Comparison of ENCODE assay signal across 22 cellular contexts in the genomic region with DNA sequence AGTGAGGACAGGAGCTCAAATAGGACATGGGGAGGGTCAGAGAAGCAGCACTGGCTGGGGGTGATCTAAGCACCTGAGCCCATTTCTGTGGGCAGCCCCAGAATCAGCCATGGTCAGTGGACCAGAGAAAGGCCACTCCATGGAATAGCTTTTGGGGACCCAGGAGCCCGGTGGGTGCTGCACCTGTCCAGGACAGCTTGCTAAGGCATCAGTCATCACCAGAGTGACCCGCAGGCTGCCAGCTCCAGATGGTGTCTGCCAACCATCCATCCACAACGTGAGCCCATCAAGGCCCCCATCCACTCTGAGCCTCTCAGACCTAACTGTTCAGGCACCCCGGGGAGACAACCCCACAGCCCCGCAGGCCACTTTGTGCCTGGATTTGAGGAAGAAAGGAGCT. TPM values are rescaled to one million over a fixed set of nuclear protein-coding genes. Genes with fewer than 3 reads are reported as not detected.
DNase-seq lines count a peak whose midpoint lies in the region; ATAC-seq and TF ChIP-seq lines count a peak whose summit lies in the region.
"Had no signal": no experiment of that assay in that cellular context is flagged by ENCODE, and none has a peak within 500 bp of the region (broad histone marks: within the 10 kb centered on the region; RNA-seq: fewer than 3 reads in every experiment).

No MANE protein-coding gene starts in this region.

- H3K4me1 Mint-ChIP-seq in MCF 10A (ENCODE audit: insufficient read depth, unreplicated experiment) (peaks cover 38% of the 10 kb centered on the region), T-cell (peaks cover 86 to 90% (median 86%) of the 10 kb centered on the region in 3 donors), CD14-positive monocyte (peaks cover 18% of the 10 kb centered on the region)

- no peak overlapping the region for H2AK5ac ChIP-seq in mesenchymal stem cell (ENCODE audit: low read length, severe bottlenecking)

- peak overlapping the region; percentile 74 to 78 for H3K18ac ChIP-seq in mesenchymal stem cell (ENCODE audit: low read depth in 1 of 2, low read length in 2 of 2)

- intact Hi-C loops in breast epithelium (cut with DNase I; ENCODE audit: low total_unique reads) (no loop called here), MCF 10A (cut with micrococcal nuclease) (no loop called here), tibial artery (cut with DNase I; ENCODE audit: low total_unique reads) (no loop called here), CD14-positive monocyte (cut with micrococcal nuclease) (no loop called here)

- no peak overlapping the region for H2BK15ac ChIP-seq in mesenchymal stem cell (ENCODE audit: low read depth, poor library complexity, severe bottlenecking)

- DNase-seq in breast epithelium (ENCODE audit: low spot score in 2 of 2) (no peak), MCF 10A (ENCODE audit: unreplicated experiment) (no peak), T-cell (no peak), mesenchymal stem cell (no peak), tibial artery (no peak), NOMO-1 treated with DMSO at 0.1 percent for 48 hours (lab: John Stamatoyannopoulos, UW; ENCODE audit: unreplicated experiment) (no peak), glomerular visceral epithelial cell (ENCODE audit: extremely low spot score) (no peak), CD14-positive monocyte (ENCODE audit: low spot score) (no peak)
- DNase-seq: activated CD8-positive, alpha-beta memory T cell treated with anti-CD3 and anti-CD28 coated beads, Interleukin-2, amount 50 U/mL, for 48 hours; activated naive CD4-positive, alpha-beta T cell treated with anti-CD3 and anti-CD28 coated beads, Interleukin-2, amount 10 ng/mL, durations not matched to agents 7 days and 5 days; DND-41; effector CD4-positive, alpha-beta T cell; foreskin melanocyte; KG1; left cardiac atrium; NCI-H1048; nephron progenitor cell; upper lobe of right lung had no signal

- peaks cover 0 to 4% of the 10 kb centered on the region in 2 donors for H3K4me1 ChIP-seq in breast epithelium
- H3K4me1 ChIP-seq in mesenchymal stem cell (ENCODE audit: control insufficient read depth, insufficient read depth, low read depth, low read length), result peaks cover 43% of the 10 kb centered on the region
- H3K4me1 ChIP-seq in tibial artery, result peaks cover 0 to 42% (median 26%) of the 10 kb centered on the region in 4 donors
- H3K4me1 ChIP-seq: upper lobe of right lung had no signal

- ATAC-seq in T-cell (replicated peaks in 1 of 4), result no peak
- ATAC-seq: left cardiac atrium had no signal

- H3K9me3 ChIP-seq in breast epithelium, result no peaks in the 10 kb centered on the region
- no peaks in the 10 kb centered on the region for H3K9me3 ChIP-seq in mesenchymal stem cell (ENCODE audit: control insufficient read depth, low read length)
- no peaks in the 10 kb centered on the region for H3K9me3 ChIP-seq in tibial artery
- H3K9me3 ChIP-seq: prostate gland, upper lobe of right lung had no signal

- H2BK5ac ChIP-seq in mesenchymal stem cell (ENCODE audit: low read depth, low read length, poor library complexity, severe bottlenecking), result no peak overlapping the region

- H3K36me3 Mint-ChIP-seq in MCF 10A (ENCODE audit: insufficient read depth, unreplicated experiment) (no peaks in the 10 kb centered on the region), T-cell (no peaks in the 10 kb centered on the region), CD14-positive monocyte (no peaks in the 10 kb centered on the region)

- CTCF ChIA-PET in MCF 10A (lab: Yijun Ruan, JAX) (interaction anchor here (0.6 to 1.1 kb wide), 2 partner anchors 16 to 39 kb away, joined by 3 to 5 read pairs; no protein-coding TSS in a partner anchor), T-cell (lab: Charles Lee) (interaction anchor here in 1 of 2 donors (1.4 kb wide), 1 partner anchor 16 kb away, joined by 7 read pairs; no protein-coding TSS in a partner anchor)

- H3K27ac Mint-ChIP-seq in MCF 10A (ENCODE audit: low read depth, unreplicated experiment), result no peak overlapping the region
- H3K27ac Mint-ChIP-seq in T-cell, result peak overlapping the region; percentile 74 to 79
- no peak overlapping the region for H3K27ac Mint-ChIP-seq in CD14-positive monocyte
- H3K27ac Mint-ChIP-seq: activated naive CD4-positive, alpha-beta T cell treated with anti-CD3 and anti-CD28 coated beads, Interleukin-2, amount 10 ng/mL, durations not matched to agents 7 days and 5 days; nephron progenitor cell had no signal

- no peak for TF ChIP-seq POLR2A in breast epithelium (IDR thresholded peaks at IDR 0.05)

- H3K79me1 ChIP-seq in mesenchymal stem cell (replicated peaks; ENCODE audit: low read length, poor library complexity, severe bottlenecking), result no peaks in the 10 kb centered on the region

- no peaks in the 10 kb centered on the region for H3K36me3 ChIP-seq in breast epithelium
- H3K36me3 ChIP-seq in mesenchymal stem cell (ENCODE audit: control insufficient read depth in 1 of 2, insufficient read depth in 2 of 2, low read depth in 1 of 2, low read length in 2 of 2), result no peaks in the 10 kb centered on the region
- H3K36me3 ChIP-seq in tibial artery, result no peaks in the 10 kb centered on the region
- H3K36me3 ChIP-seq: prostate gland, upper lobe of right lung had no signal

- TF ChIP-seq CTCF in breast epithelium (IDR thresholded peaks at IDR 0.05) (no peak), MCF 10A (IDR thresholded peaks at IDR 0.05; ENCODE audit: unreplicated experiment) (no peak), tibial artery (IDR thresholded peaks at IDR 0.05) (no peak), CD14-positive monocyte (IDR thresholded peaks at IDR 0.05) (no peak)

- 89% methylated on average over 5 of the region's 5 CpGs for WGBS in mesenchymal stem cell

- H2BK120ac ChIP-seq in mesenchymal stem cell (ENCODE audit: low read depth, low read length), result peak overlapping the region; percentile 84

- H3K27me3 Mint-ChIP-seq in MCF 10A (ENCODE audit: insufficient read depth, unreplicated experiment) (no peaks in the 10 kb centered on the region), T-cell (no peaks in the 10 kb centered on the region), CD14-positive monocyte (ENCODE audit: low read depth in 3 of 3) (peaks cover 0 to 24% (median 6%) of the 10 kb centered on the region in 3 donors)
- H3K27me3 Mint-ChIP-seq: stimulated activated naive CD8-positive, alpha-beta T cell treated with anti-CD3 and anti-CD28 coated beads, Interleukin-15, Interleukin-2, amounts not matched to agents 100 ng/mL and 50 ng/mL, for 24 hours had no signal

- H3K4me3 Mint-ChIP-seq in MCF 10A (ENCODE audit: unreplicated experiment) (no peak overlapping the region), T-cell (peak overlapping the region in 1 of 3 donors; percentile 33), CD14-positive monocyte (no peak overlapping the region)
- H3K4me3 Mint-ChIP-seq: activated naive CD4-positive, alpha-beta T cell treated with anti-CD3 and anti-CD28 coated beads, Interleukin-2, amount 10 ng/mL, durations not matched to agents 7 days and 5 days; nephron progenitor cell; stimulated activated naive CD8-positive, alpha-beta T cell treated with anti-CD3 and anti-CD28 coated beads, Interleukin-15, Interleukin-2, amounts not matched to agents 100 ng/mL and 50 ng/mL, for 24 hours had no signal

- H3K4me3 ChIP-seq in breast epithelium (no peak overlapping the region), mesenchymal stem cell (ENCODE audit: insufficient read depth in 1 of 2, low read depth in 1 of 2, low read length in 2 of 2) (no peak overlapping the region), tibial artery (no peak overlapping the region)
- H3K4me3 ChIP-seq: prostate gland, upper lobe of right lung had no signal

- peak overlapping the region; percentile 64 for H4K8ac ChIP-seq in mesenchymal stem cell (ENCODE audit: low read length)

- H3K9me3 Mint-ChIP-seq in MCF 10A (ENCODE audit: unreplicated experiment) (no peaks in the 10 kb centered on the region), T-cell (no peaks in the 10 kb centered on the region), CD14-positive monocyte (peaks cover 0 to 2% (median 0%) of the 10 kb centered on the region in 7 donors)
- H3K9me3 Mint-ChIP-seq: stimulated activated naive CD8-positive, alpha-beta T cell treated with anti-CD3 and anti-CD28 coated beads, Interleukin-15, Interleukin-2, amounts not matched to agents 100 ng/mL and 50 ng/mL, for 24 hours had no signal

- no peak overlapping the region for H3K9ac ChIP-seq in mesenchymal stem cell (ENCODE audit: low read length)

- H4K91ac ChIP-seq in mesenchymal stem cell (ENCODE audit: low read length), result peak overlapping the region; percentile 84

- peak overlapping the region; percentile 69 to 79 for H2BK12ac ChIP-seq in mesenchymal stem cell (ENCODE audit: low read length in 2 of 2)

- H2AFZ ChIP-seq in mesenchymal stem cell (ENCODE audit: low read depth, low read length), result no peak overlapping the region

- no peak overlapping the region for H3K23ac ChIP-seq in mesenchymal stem cell (ENCODE audit: low read length in 2 of 2)

- H3K27ac ChIP-seq in breast epithelium, result peak overlapping the region; percentile 29 to 52
- no peak overlapping the region for H3K27ac ChIP-seq in mesenchymal stem cell (ENCODE audit: low read length, poor library complexity, severe bottlenecking)
- peak overlapping the region; percentile 16 to 49 for H3K27ac ChIP-seq in tibial artery
- H3K27ac ChIP-seq: prostate gland, upper lobe of right lung had no signal

- H3K14ac ChIP-seq in mesenchymal stem cell (ENCODE audit: low read length in 2 of 2), result no peak overlapping the region

- no peaks in the 10 kb centered on the region for H3K27me3 ChIP-seq in breast epithelium
- no peaks in the 10 kb centered on the region for H3K27me3 ChIP-seq in mesenchymal stem cell (ENCODE audit: control insufficient read depth in 1 of 2, insufficient read depth in 1 of 2, low read length in 2 of 2)
- no peaks in the 10 kb centered on the region for H3K27me3 ChIP-seq in tibial artery

- no TSS peak for BruUV-seq in MCF 10A (replicated peaks; lab: Mats Ljungman, UMichigan)

- no peak overlapping the region for H3K4me2 ChIP-seq in mesenchymal stem cell (ENCODE audit: low read length, poor library complexity, severe bottlenecking)

- POLR2A ChIA-PET in MCF 10A (lab: Yijun Ruan, JAX) (interaction anchor here (0.7 kb wide), 1 partner anchor 21 kb away, joined by 3 read pairs; no protein-coding TSS in a partner anchor), T-cell (lab: Charles Lee) (no interaction called here)

- peak overlapping the region in 1 of 2 experiments; percentile 60 for H3K4ac ChIP-seq in mesenchymal stem cell (ENCODE audit: low read depth in 1 of 2, low read length in 2 of 2)

RNA-seq across cellular contexts. Expression of a gene that starts 23.6 kb away (rescaled TPM):
- 100 to 1,000 TPM; 116 to 907 (median 320) TPM for total RNA-seq in breast epithelium
- 0.19 and 0.61 TPM in 2 replicates for total RNA-seq in MCF 10A (2022)
- 1 to 10 TPM; 1.5 to 2.9 (median 2.5) TPM for total RNA-seq in T-cell
- 173 TPM for polyA plus RNA-seq in mesenchymal stem cell (2013, experiment 1 of 2)
- 153 TPM for polyA plus RNA-seq in mesenchymal stem cell (2013, experiment 2 of 2)
- not detected for polyA plus RNA-seq in CD14-positive monocyte
- total RNA-seq: HT-29 had no signal

RNA-seq across cellular contexts. Expression of a gene that starts 49.5 kb away (rescaled TPM):
- total RNA-seq in breast epithelium, result 100 to 1,000 TPM in 2 of 3 donors, 10 to 100 TPM in 1; 15.5 to 242 (median 223) TPM
- total RNA-seq in MCF 10A (2022), result 27.1 and 28.5 TPM in 2 replicates
- 1 to 10 TPM in 1 of 5 donors, under 1 TPM in 2, not detected in 2; 0.55 to 1.4 (median 0.72) TPM for total RNA-seq in T-cell
- polyA plus RNA-seq in mesenchymal stem cell (2013, experiment 1 of 2), result 93.7 TPM
- 85.6 TPM for polyA plus RNA-seq in mesenchymal stem cell (2013, experiment 2 of 2)
- not detected for polyA plus RNA-seq in CD14-positive monocyte
- total RNA-seq: skeletal muscle tissue had no signal

Comparison
In these comparisons a context has a peak if more than half of its experiments do, and no peak if none do; other contexts are left out.
1. RNA of a gene that starts 23.6 kb away (total RNA-seq): 116 to 907 TPM in breast epithelium; 1.5 to 2.9 TPM in T-cell and 0.19 to 0.61 TPM in MCF 10A; every median in the first group is over 10 times any median in the second.
2. H3K27ac Mint-ChIP-seq: peak in T-cell (2 of 2); none in MCF 10A (single experiment) and CD14-positive monocyte (0 of 7).
3. RNA of a gene that starts 49.5 kb away (total RNA-seq): 15.5 to 242 TPM in breast epithelium and 27.1 to 28.5 TPM in MCF 10A; 0.55 to 1.4 TPM in T-cell; every median in the first group is over 4 times any median in the second.